ENCODE assay signal across 8 cellular contexts in genomic region chr4:38752393-38752961, GRCh38. TPM values are rescaled to one million over a fixed set of nuclear protein-coding genes. Genes with fewer than 3 reads are reported as not detected.
DNase-seq lines count a peak whose midpoint lies in the region; ATAC-seq and TF ChIP-seq lines count a peak whose summit lies in the region.

No MANE protein-coding gene starts in this region.

- H3K27me3 ChIP-seq in SJCRH30, result no peaks in the 10 kb centered on the region
- H3K27me3 ChIP-seq in uterus, result no peaks in the 10 kb centered on the region
- no peaks in the 10 kb centered on the region for H3K27me3 ChIP-seq in gastrocnemius medialis

- no TSS peak for BruUV-seq in Calu3 (replicated peaks; lab: Mats Ljungman, UMichigan)

- H3K27ac ChIP-seq in SJCRH30 (peak overlapping the region; percentile 37), uterus (peak overlapping the region; percentile 81 to 82), gastrocnemius medialis (peak overlapping the region in 2 of 4 donors; percentile 38 to 47)

- H3K4me3 ChIP-seq in SJCRH30, result peak overlapping the region; percentile 45
- H3K4me3 ChIP-seq in uterus, result peak overlapping the region in 1 of 2 donors; percentile 23
- H3K4me3 ChIP-seq in gastrocnemius medialis, result no peak overlapping the region

- in situ Hi-C loops in gastrocnemius medialis (cut with MboI; ENCODE audit: low sequenced_read_pairs in 4 of 4), result loop anchor here in 1 of 4 donors (25.0 kb wide), 1 partner anchor 385 kb away; no protein-coding TSS in a partner anchor

- CTCF ChIA-PET in Calu3 (lab: Charles Lee), result no interaction called here

- ATAC-seq in GM18858 (IDR thresholded peaks at IDR 0.05; ENCODE audit: unreplicated experiment) (peak; percentile 95), HG02763 (IDR thresholded peaks at IDR 0.05; ENCODE audit: unreplicated experiment) (peak; percentile 92), gastrocnemius medialis (no peak)

- H3K27me3 Mint-ChIP-seq in Calu3 (ENCODE audit: unreplicated experiment), result no peaks in the 10 kb centered on the region

- peaks cover 11% of the 10 kb centered on the region for H3K4me1 Mint-ChIP-seq in Calu3 (ENCODE audit: low read depth, unreplicated experiment)

- H3K27ac Mint-ChIP-seq in Calu3 (ENCODE audit: unreplicated experiment), result no peak overlapping the region

- TF ChIP-seq POLR2A in uterus (IDR thresholded peaks at IDR 0.05) (no peak), gastrocnemius medialis (IDR thresholded peaks at IDR 0.05) (no peak)

- H3K36me3 ChIP-seq in SJCRH30 (no peaks in the 10 kb centered on the region), uterus (no peaks in the 10 kb centered on the region), gastrocnemius medialis (no peaks in the 10 kb centered on the region)

- peaks cover 2% of the 10 kb centered on the region for H3K9me3 Mint-ChIP-seq in Calu3 (ENCODE audit: low read depth, unreplicated experiment)

- H3K36me3 Mint-ChIP-seq in Calu3 (ENCODE audit: insufficient read depth, unreplicated experiment), result no peaks in the 10 kb centered on the region

- intact Hi-C loops in uterus (cut with DNase I; ENCODE audit: low total_unique reads), result no loop called here
- intact Hi-C loops in gastrocnemius medialis (cut with DNase I; ENCODE audit: low total_unique reads), result no loop called here
- intact Hi-C loops in Calu3 (cut with micrococcal nuclease; ENCODE audit: unreplicated experiment), result no loop called here

- peak; percentile 43 to 73 for DNase-seq in SJCRH30
- peak; percentile 23 for DNase-seq in hepatic stellate cell (ENCODE audit: low spot score)
- DNase-seq in uterus, result no peak
- no peak for DNase-seq in gastrocnemius medialis
- DNase-seq in Calu3, result no peak
- DNase-seq in COR-L47 (lab: John Stamatoyannopoulos, UW), result no peak

- H3K4me1 ChIP-seq in SJCRH30 (peaks cover 11% of the 10 kb centered on the region), uterus (no peaks in the 10 kb centered on the region), gastrocnemius medialis (no peaks in the 10 kb centered on the region)

- no peak for TF ChIP-seq CTCF in uterus (IDR thresholded peaks at IDR 0.05)
- no peak for TF ChIP-seq CTCF in gastrocnemius medialis (IDR thresholded peaks at IDR 0.05 in 4 of 5, conservative IDR thresholded peaks at IDR 0.05 in 1 of 5)
- no peak for TF ChIP-seq CTCF in Calu3 (IDR thresholded peaks at IDR 0.05; ENCODE audit: unreplicated experiment)

- H3K9me3 ChIP-seq in SJCRH30 (replicated peaks), result no peaks in the 10 kb centered on the region; the same call in 1 of the 2 replicates
- no peaks in the 10 kb centered on the region for H3K9me3 ChIP-seq in uterus
- no peaks in the 10 kb centered on the region for H3K9me3 ChIP-seq in gastrocnemius medialis

- no peak overlapping the region for H3K4me3 Mint-ChIP-seq in Calu3 (ENCODE audit: low read depth, unreplicated experiment)

RNA-seq across cellular contexts. Expression of gene TLR10, which starts 30.3 kb away (rescaled TPM):
- not detected in 2 replicates for total RNA-seq in SJCRH30 (2014; rRNA removed; shearing (Covaris generic))
- total RNA-seq in uterus (1 to 10 TPM in 1 of 4 donors, not detected in 3; 2.0 TPM), gastrocnemius medialis (not detected), Calu3 (2022) (not detected in 2 replicates)

RNA-seq across cellular contexts. Expression of gene TLR1, which starts 52.1 kb away (rescaled TPM):
- total RNA-seq in SJCRH30 (2014; rRNA removed; shearing (Covaris generic)), result 0.53 and 0.61 TPM in 2 replicates
- 10 to 100 TPM in 3 of 4 donors, 1 to 10 TPM in 1; 6.1 to 32.3 (median 20.4) TPM for total RNA-seq in uterus
- 1 to 10 TPM in 3 of 4 donors, not detected in 1; 1.3 to 2.4 (median 1.5) TPM for total RNA-seq in gastrocnemius medialis
- total RNA-seq in Calu3 (2022), result 1.1 and 1.3 TPM in 2 replicates

Comparison
In these comparisons a context has a peak if more than half of its experiments do, and no peak if none do; other contexts are left out.
1. ATAC-seq: peak in GM18858 (single experiment) and HG02763 (single experiment); none in gastrocnemius medialis (0 of 2).
2. DNase-seq: peak in SJCRH30 (2 of 2) and hepatic stellate cell (single experiment); none in uterus (0 of 2), gastrocnemius medialis (0 of 2), Calu3 (single experiment) and COR-L47 (single experiment).